Comparison of ENCODE assay signal across 15 cellular contexts in the genomic region with DNA sequence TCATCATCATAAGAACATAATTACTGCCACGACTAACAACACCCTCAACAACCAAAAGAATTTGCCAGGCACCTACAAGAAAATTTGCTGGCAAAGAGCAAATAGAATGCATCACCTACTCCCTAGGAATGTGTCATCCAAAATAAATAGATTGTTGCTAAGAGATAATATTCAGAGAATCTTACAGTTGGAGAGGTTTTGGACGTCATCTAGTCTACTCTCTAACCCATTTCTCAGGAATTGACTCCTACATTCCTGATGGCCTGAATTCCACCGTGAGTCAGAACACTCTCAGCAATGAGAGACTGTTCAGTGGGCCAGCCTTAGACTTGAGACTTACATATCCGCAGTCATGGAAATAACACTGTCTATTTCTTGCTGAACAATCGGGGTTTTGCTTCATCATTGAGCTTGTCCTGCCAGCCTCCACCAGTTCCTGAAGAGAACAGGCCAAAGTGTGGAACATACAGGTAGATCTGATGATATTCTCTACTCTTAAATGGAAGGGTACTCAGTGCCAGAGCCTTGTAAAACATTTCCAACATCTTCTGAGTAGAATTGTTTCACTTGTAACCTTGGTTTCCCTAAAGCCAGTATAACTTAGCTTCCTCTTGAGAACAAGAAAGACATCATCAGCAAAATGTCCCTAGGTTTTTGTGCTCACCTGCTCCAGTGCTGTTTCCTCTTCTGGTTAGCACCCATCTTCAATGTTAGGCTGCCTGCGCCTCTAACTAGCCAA. TPM values are rescaled to one million over a fixed set of nuclear protein-coding genes. Genes with fewer than 3 reads are reported as not detected.
DNase-seq lines count a peak whose midpoint lies in the region; ATAC-seq, FAIRE-seq and TF ChIP-seq lines count a peak whose summit lies in the region.
"Had no signal": no experiment of that assay in that cellular context is flagged by ENCODE, and none has a peak within 500 bp of the region (broad histone marks: within the 10 kb centered on the region; RNA-seq: fewer than 3 reads in every experiment).

No MANE protein-coding gene starts in this region.

- H3K4me1 ChIP-seq in Panc1 (ENCODE audit: control insufficient read depth, insufficient read depth, low read length) (no peaks in the 10 kb centered on the region), small intestine (ENCODE audit: control insufficient read depth in 2 of 2, insufficient read depth in 1 of 2, low read depth in 1 of 2, low read length in 1 of 2) (no peaks in the 10 kb centered on the region)
- H3K4me1 ChIP-seq: ascending aorta had no signal

- POLR2A ChIA-PET in Panc1 (lab: Charles Lee): no interaction called here

- DNase-seq in Daoy (ENCODE audit: low read depth) (peak; percentile 94), Panc1 (ENCODE audit: low read depth, low spot score) (no peak), epithelial cell of esophagus (ENCODE audit: low read depth) (peak; percentile 46), omental fat pad (ENCODE audit: low spot score) (no peak), small intestine (no peak), activated gamma-delta T cell treated with Interleukin-2 at 50 U/mL for 16 hours (no peak)
- DNase-seq: H9; NCI-H2171 treated with DMSO at 0.1 percent for 48 hours; OCI-M1; stimulated activated CD4-positive, alpha-beta T cell treated with anti-CD3 and anti-CD28 coated beads, Interleukin-1b, Interleukin-23, amount 100 ng/mL, for 48 hours had no signal

- WGBS in small intestine, 3 donors: 62 to 72% (median 62%) methylated on average over 6 of the region's 6 CpGs

- no TSS peak for BruUV-seq in Panc1 (replicated peaks; lab: Mats Ljungman, UMichigan)

- intact Hi-C loops in Panc1 (cut with micrococcal nuclease; ENCODE audit: unreplicated experiment): no loop called here

- H3K4me3 ChIP-seq in Panc1 (ENCODE audit: low read depth in 2 of 2, low read length in 2 of 2): no peak overlapping the region
- H3K4me3 ChIP-seq in epithelial cell of esophagus (ENCODE audit: low read length): no peak overlapping the region
- H3K4me3 ChIP-seq in small intestine (ENCODE audit: low read depth in 1 of 2, low read length in 2 of 2): no peak overlapping the region
- H3K4me3 ChIP-seq: ascending aorta had no signal

- peak; percentile 35; the same call in 1 of the 2 replicates for ATAC-seq in Panc1
- ATAC-seq in omental fat pad (ENCODE audit: low FRiP score): peak; percentile 85
- no peak for ATAC-seq in GM21367 (IDR thresholded peaks at IDR 0.05; ENCODE audit: unreplicated experiment)
- no peak for ATAC-seq in HG02642 (IDR thresholded peaks at IDR 0.05; ENCODE audit: poor library complexity, unreplicated experiment)
- ATAC-seq: stimulated activated effector memory CD8-positive, alpha-beta T cell treated with anti-CD3 and anti-CD28 coated beads, Interleukin-12 subunit alpha, Interleukin-12 subunit beta, amount 100 ng/mL, for 72 hours had no signal

- no peaks in the 10 kb centered on the region for H3K9me3 ChIP-seq in Panc1 (ENCODE audit: control insufficient read depth, insufficient read depth, low read depth, low read length)
- no peaks in the 10 kb centered on the region for H3K9me3 ChIP-seq in small intestine (ENCODE audit: control insufficient read depth, low read depth)
- H3K9me3 ChIP-seq: ascending aorta had no signal

- TF ChIP-seq CTCF in Panc1 (IDR thresholded peaks at IDR 0.05): no peak
- TF ChIP-seq CTCF in epithelial cell of esophagus (IDR thresholded peaks at IDR 0.05; ENCODE audit: insufficient read depth, low read depth, low read length, missing control alignments): no peak
- no peak for TF ChIP-seq CTCF in omental fat pad (IDR thresholded peaks at IDR 0.05)

- in situ Hi-C loops in Panc1 (cut with HindIII; ENCODE audit: low pct_unique_long_range_greater_than_20kb, low sequenced_read_pairs): no loop called here

- no peak for FAIRE-seq in small intestine (lab: Jason Lieb, UNC)

- CTCF ChIA-PET in Panc1 (lab: Charles Lee): no interaction called here

- H3K27me3 ChIP-seq in Panc1 (ENCODE audit: control insufficient read depth, insufficient read depth, low read length) (peaks cover 29% of the 10 kb centered on the region), small intestine (ENCODE audit: control insufficient read depth in 2 of 2, insufficient read depth in 2 of 2, low read length in 2 of 2) (peaks cover 0 to 4% of the 10 kb centered on the region in 2 donors)
- H3K27me3 ChIP-seq: ascending aorta had no signal

- H3K36me3 ChIP-seq in Panc1 (ENCODE audit: control insufficient read depth, insufficient read depth, low read length) (no peaks in the 10 kb centered on the region), small intestine (ENCODE audit: control insufficient read depth in 2 of 2, insufficient read depth in 2 of 2, low read length in 2 of 2) (no peaks in the 10 kb centered on the region)
- H3K36me3 ChIP-seq: ascending aorta had no signal

- H3K27ac ChIP-seq in Panc1 (ENCODE audit: low read length): no peak overlapping the region
- no peak overlapping the region for H3K27ac ChIP-seq in small intestine (ENCODE audit: low read depth in 1 of 2, low read length in 1 of 2)
- H3K27ac ChIP-seq: ascending aorta, KMS-11 had no signal

RNA-seq across cellular contexts. Expression of a gene that starts 8.3 kb away (rescaled TPM):
- 2.4 and 4.1 TPM in 2 replicates for total RNA-seq in Daoy (2014; rRNA removed; shearing (Covaris generic))
- 0.36 TPM for total RNA-seq in Panc1 (2021; ENCODE audit: unreplicated experiment)
- polyA plus RNA-seq in Panc1 (2012; ENCODE audit: insufficient read length): 0.82 TPM
- total RNA-seq in omental fat pad: under 1 TPM in 2 of 4 donors, not detected in 2; 0.09 to 0.60 TPM
- under 1 TPM in 1 of 3 donors, not detected in 2; 0.61 TPM for polyA plus RNA-seq in small intestine
- total RNA-seq: ascending aorta had no signal

Comparison
In these comparisons a context has a peak if more than half of its experiments do, and no peak if none do; other contexts are left out.
1. DNase-seq: peak in Daoy (single experiment) and epithelial cell of esophagus (single experiment); none in Panc1 (single experiment), omental fat pad (single experiment), small intestine (single experiment) and activated gamma-delta T cell treated with Interleukin-2 at 50 U/mL for 16 hours (single experiment).
2. ATAC-seq: peak in Panc1 (single experiment) and omental fat pad (single experiment); none in GM21367 (single experiment) and HG02642 (single experiment).